ENCODE assay signal across 1 cellular context in genomic region chr11:69253028-69253427, GRCh38.
TF ChIP-seq lines count a peak whose summit lies in the region.

No MANE protein-coding gene starts in this region.

TF ChIP-seq in SK-N-SH treated with all-trans-retinoic acid at 6 μM for 48 hours, 23 proteins besides CTCF, POLR2A, EP300 and RAD21 (continued from another document):
- TF ChIP-seq, protein P1, sequence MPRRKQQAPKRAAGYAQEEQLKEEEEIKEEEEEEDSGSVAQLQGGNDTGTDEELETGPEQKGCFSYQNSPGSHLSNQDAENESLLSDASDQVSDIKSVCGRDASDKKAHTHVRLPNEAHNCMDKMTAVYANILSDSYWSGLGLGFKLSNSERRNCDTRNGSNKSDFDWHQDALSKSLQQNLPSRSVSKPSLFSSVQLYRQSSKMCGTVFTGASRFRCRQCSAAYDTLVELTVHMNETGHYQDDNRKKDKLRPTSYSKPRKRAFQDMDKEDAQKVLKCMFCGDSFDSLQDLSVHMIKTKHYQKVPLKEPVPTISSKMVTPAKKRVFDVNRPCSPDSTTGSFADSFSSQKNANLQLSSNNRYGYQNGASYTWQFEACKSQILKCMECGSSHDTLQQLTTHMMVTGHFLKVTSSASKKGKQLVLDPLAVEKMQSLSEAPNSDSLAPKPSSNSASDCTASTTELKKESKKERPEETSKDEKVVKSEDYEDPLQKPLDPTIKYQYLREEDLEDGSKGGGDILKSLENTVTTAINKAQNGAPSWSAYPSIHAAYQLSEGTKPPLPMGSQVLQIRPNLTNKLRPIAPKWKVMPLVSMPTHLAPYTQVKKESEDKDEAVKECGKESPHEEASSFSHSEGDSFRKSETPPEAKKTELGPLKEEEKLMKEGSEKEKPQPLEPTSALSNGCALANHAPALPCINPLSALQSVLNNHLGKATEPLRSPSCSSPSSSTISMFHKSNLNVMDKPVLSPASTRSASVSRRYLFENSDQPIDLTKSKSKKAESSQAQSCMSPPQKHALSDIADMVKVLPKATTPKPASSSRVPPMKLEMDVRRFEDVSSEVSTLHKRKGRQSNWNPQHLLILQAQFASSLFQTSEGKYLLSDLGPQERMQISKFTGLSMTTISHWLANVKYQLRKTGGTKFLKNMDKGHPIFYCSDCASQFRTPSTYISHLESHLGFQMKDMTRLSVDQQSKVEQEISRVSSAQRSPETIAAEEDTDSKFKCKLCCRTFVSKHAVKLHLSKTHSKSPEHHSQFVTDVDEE (CRISPR knock-in tag; IDR thresholded peaks at IDR 0.05): no peak
- TF ChIP-seq ARNTL (CRISPR knock-in tag; IDR thresholded peaks at IDR 0.05; ENCODE audit: borderline replicate concordance, low read depth) (no peak), PPARA (CRISPR knock-in tag; IDR thresholded peaks at IDR 0.05; ENCODE audit: borderline replicate concordance) (no peak), ESRRG (CRISPR knock-in tag; IDR thresholded peaks at IDR 0.05) (no peak)
- TF ChIP-seq, protein P2, sequence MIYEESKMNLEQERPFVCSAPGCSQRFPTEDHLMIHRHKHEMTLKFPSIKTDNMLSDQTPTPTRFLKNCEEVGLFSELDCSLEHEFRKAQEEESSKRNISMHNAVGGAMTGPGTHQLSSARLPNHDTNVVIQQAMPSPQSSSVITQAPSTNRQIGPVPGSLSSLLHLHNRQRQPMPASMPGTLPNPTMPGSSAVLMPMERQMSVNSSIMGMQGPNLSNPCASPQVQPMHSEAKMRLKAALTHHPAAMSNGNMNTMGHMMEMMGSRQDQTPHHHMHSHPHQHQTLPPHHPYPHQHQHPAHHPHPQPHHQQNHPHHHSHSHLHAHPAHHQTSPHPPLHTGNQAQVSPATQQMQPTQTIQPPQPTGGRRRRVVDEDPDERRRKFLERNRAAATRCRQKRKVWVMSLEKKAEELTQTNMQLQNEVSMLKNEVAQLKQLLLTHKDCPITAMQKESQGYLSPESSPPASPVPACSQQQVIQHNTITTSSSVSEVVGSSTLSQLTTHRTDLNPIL (CRISPR knock-in tag; IDR thresholded peaks at IDR 0.05; ENCODE audit: low read depth): no peak
